Comparison of ENCODE assay signal across 8 cellular contexts in genomic region chr3:119676020-119676419, GRCh38. TPM values are rescaled to one million over a fixed set of nuclear protein-coding genes. Genes with fewer than 3 reads are reported as not detected.
DNase-seq lines count a peak whose midpoint lies in the region; ATAC-seq and FAIRE-seq lines count a peak whose summit lies in the region.

No MANE protein-coding gene starts in this region.

- no peaks in the 10 kb centered on the region for H3K27me3 ChIP-seq in CD4-positive, CD25-positive, alpha-beta regulatory T cell (ENCODE audit: control insufficient read depth, insufficient read depth, low read length)
- H3K27me3 ChIP-seq in neuron (ENCODE audit: insufficient read depth, low read length), result no peaks in the 10 kb centered on the region

- H3K27ac Mint-ChIP-seq in CD4-positive, CD25-positive, alpha-beta regulatory T cell, result peak overlapping the region in 2 of 3 donors; percentile 69 to 96
- peak overlapping the region; percentile 92 to 96 for H3K27ac Mint-ChIP-seq in effector memory CD8-positive, alpha-beta T cell

- peak overlapping the region; percentile 86 to 96 (median 92) for H3K4me3 Mint-ChIP-seq in CD4-positive, CD25-positive, alpha-beta regulatory T cell
- peak overlapping the region; percentile 81 to 84 for H3K4me3 Mint-ChIP-seq in effector memory CD8-positive, alpha-beta T cell

- peaks cover 21% of the 10 kb centered on the region for H3K4me1 ChIP-seq in CD4-positive, CD25-positive, alpha-beta regulatory T cell (ENCODE audit: control insufficient read depth, insufficient read depth, low read length, poor library complexity, severe bottlenecking)
- H3K4me1 ChIP-seq in neuron (ENCODE audit: insufficient read depth, low read length), result peaks cover 8% of the 10 kb centered on the region

- no peak for ATAC-seq in CD4-positive, CD25-positive, alpha-beta regulatory T cell (ENCODE audit: low read depth in 2 of 2)
- no peak for ATAC-seq in effector memory CD8-positive, alpha-beta T cell (replicated peaks)
- ATAC-seq in HG02610 (IDR thresholded peaks at IDR 0.05; ENCODE audit: unreplicated experiment) (no peak), HG03039 (IDR thresholded peaks at IDR 0.05; ENCODE audit: unreplicated experiment) (no peak)

- H3K27me3 Mint-ChIP-seq in CD4-positive, CD25-positive, alpha-beta regulatory T cell, result peaks cover 5% of the 10 kb centered on the region
- H3K27me3 Mint-ChIP-seq in effector memory CD8-positive, alpha-beta T cell, result no peaks in the 10 kb centered on the region

- H3K36me3 Mint-ChIP-seq in CD4-positive, CD25-positive, alpha-beta regulatory T cell, result peaks cover 19% of the 10 kb centered on the region
- H3K36me3 Mint-ChIP-seq in effector memory CD8-positive, alpha-beta T cell (ENCODE audit: insufficient read depth), result peaks cover 33% of the 10 kb centered on the region

- H3K4me3 ChIP-seq in CD4-positive, CD25-positive, alpha-beta regulatory T cell (ENCODE audit: low read depth, low read length), result peak overlapping the region; percentile 96
- H3K4me3 ChIP-seq in neuron (ENCODE audit: low read length), result peak overlapping the region; percentile 93

- H2AFZ ChIP-seq in neuron (ENCODE audit: low read depth, low read length), result no peak overlapping the region

- no peak for FAIRE-seq in frontal cortex (lab: Jason Lieb, UNC)

- peaks cover 18 to 51% (median 43%) of the 10 kb centered on the region in 4 donors for H3K4me1 Mint-ChIP-seq in CD4-positive, CD25-positive, alpha-beta regulatory T cell
- H3K4me1 Mint-ChIP-seq in effector memory CD8-positive, alpha-beta T cell (ENCODE audit: low read depth in 2 of 2), result peaks cover 17 to 29% of the 10 kb centered on the region in 2 donors

- peak overlapping the region; percentile 91 for H3K27ac ChIP-seq in CD4-positive, CD25-positive, alpha-beta regulatory T cell (ENCODE audit: insufficient read depth, low read length, poor library complexity, severe bottlenecking)

- in situ Hi-C loops in KBM-7 (cut with MboI; ENCODE audit: low pct_unique_long_range_greater_than_20kb, low sequenced_read_pairs), result loop anchor here (25.0 kb wide), 1 partner anchor 789 kb away; no protein-coding TSS in a partner anchor

- peaks cover 40% of the 10 kb centered on the region for H3K36me3 ChIP-seq in CD4-positive, CD25-positive, alpha-beta regulatory T cell (ENCODE audit: control insufficient read depth, insufficient read depth, low read length)
- H3K36me3 ChIP-seq in neuron (ENCODE audit: insufficient read depth, low read length), result peaks cover 34% of the 10 kb centered on the region

- DNase-seq in CD4-positive, CD25-positive, alpha-beta regulatory T cell, result no peak
- DNase-seq in NCI-H2227 (lab: John Stamatoyannopoulos, UW; ENCODE audit: unreplicated experiment) (peak; percentile 14), KBM-7 (no peak), frontal cortex (ENCODE audit: low spot score in 2 of 2) (no peak)
- DNase-seq in effector memory CD8-positive, alpha-beta T cell, result no peak

- no peaks in the 10 kb centered on the region for H3K9me3 Mint-ChIP-seq in CD4-positive, CD25-positive, alpha-beta regulatory T cell
- H3K9me3 Mint-ChIP-seq in effector memory CD8-positive, alpha-beta T cell, result no peaks in the 10 kb centered on the region

- H3K9me3 ChIP-seq in CD4-positive, CD25-positive, alpha-beta regulatory T cell (ENCODE audit: control insufficient read depth in 2 of 2, low read length in 2 of 2), result no peaks in the 10 kb centered on the region
- no peaks in the 10 kb centered on the region for H3K9me3 ChIP-seq in neuron (ENCODE audit: low read length)

RNA-seq across cellular contexts. Expression of gene COX17, which starts 1.2 kb away (rescaled TPM):
- total RNA-seq in CD4-positive, CD25-positive, alpha-beta regulatory T cell, result 34.1 TPM
- 100 to 1,000 TPM in 2 of 4 donors, 10 to 100 TPM in 2; 82.1 to 124 (median 97.2) TPM for polyA plus RNA-seq in CD4-positive, CD25-positive, alpha-beta regulatory T cell
- 11.0 TPM for total RNA-seq in frontal cortex

RNA-seq across cellular contexts. Expression of gene POPDC2, which starts 15.6 kb away (rescaled TPM):
- total RNA-seq in CD4-positive, CD25-positive, alpha-beta regulatory T cell, result 5.5 TPM
- polyA plus RNA-seq in CD4-positive, CD25-positive, alpha-beta regulatory T cell, result 1 to 10 TPM; 1.9 to 3.2 (median 2.4) TPM
- total RNA-seq in frontal cortex, result 0.82 TPM

RNA-seq across cellular contexts. Expression of gene CFAP91, which starts 26.8 kb away (rescaled TPM):
- total RNA-seq in CD4-positive, CD25-positive, alpha-beta regulatory T cell, result 0.44 TPM
- polyA plus RNA-seq in CD4-positive, CD25-positive, alpha-beta regulatory T cell, result under 1 TPM in 1 of 4 donors, not detected in 3; 0.59 TPM
- total RNA-seq in frontal cortex, result 7.7 TPM
